ENCODE assay signal across 16 cellular contexts in the genomic region with DNA sequence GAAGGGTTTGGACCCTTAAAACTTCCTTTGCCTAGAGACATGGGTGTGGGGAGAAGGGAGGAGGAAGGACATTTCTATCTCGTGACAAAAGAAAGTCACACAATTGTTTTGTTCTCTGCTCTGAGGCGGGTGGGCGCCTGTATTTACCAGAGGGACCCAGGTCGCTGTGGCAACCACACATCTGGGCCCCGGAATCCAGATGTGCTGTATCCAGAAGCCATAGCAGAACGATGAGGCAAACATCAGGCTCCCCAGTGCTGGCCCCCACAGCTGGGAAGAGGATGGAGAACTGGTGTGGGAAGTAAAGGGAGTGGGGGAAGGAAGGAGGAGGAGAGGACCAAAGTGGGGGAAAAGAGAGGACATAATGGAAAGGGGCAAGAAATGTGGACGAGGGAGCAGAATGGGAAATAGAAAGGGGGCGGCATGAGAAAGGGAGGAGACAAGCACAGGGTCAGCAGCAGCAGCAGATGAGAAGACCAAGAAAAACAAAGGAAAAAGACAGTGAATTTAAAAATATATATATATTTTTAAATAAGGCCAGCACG. TPM values are rescaled to one million over a fixed set of nuclear protein-coding genes. Genes with fewer than 3 reads are reported as not detected.
DNase-seq lines count a peak whose midpoint lies in the region; ATAC-seq and TF ChIP-seq lines count a peak whose summit lies in the region.
"Had no signal": no experiment of that assay in that cellular context is flagged by ENCODE, and none has a peak within 500 bp of the region (broad histone marks: within the 10 kb centered on the region; RNA-seq: fewer than 3 reads in every experiment).

No MANE protein-coding gene starts in this region.

- H3K4me2 ChIP-seq in GM23248 (ENCODE audit: unreplicated experiment), result no peak overlapping the region

- no peak for TF ChIP-seq CTCF in endothelial cell (IDR thresholded peaks at IDR 0.05; ENCODE audit: unreplicated experiment)

- DNase-seq in GM23248, result peak; percentile 46
- no peak for DNase-seq in endothelial cell (ENCODE audit: low spot score)
- DNase-seq in memory B cell (ENCODE audit: low spot score in 2 of 2), result no peak
- no peak for DNase-seq in NCI-H1092 (lab: John Stamatoyannopoulos, UW)
- DNase-seq in NCI-H510A treated with DMSO at 0.1 percent for 48 hours (lab: John Stamatoyannopoulos, UW), result no peak
- DNase-seq in RPMI8226, result no peak
- DNase-seq: activated naive CD8-positive, alpha-beta T cell treated with anti-CD3 and anti-CD28 coated beads, Interleukin-2, amount 50 U/mL, for 24 hours; foreskin keratinocyte; NCI-H1092 treated with DMSO at 0.1 percent for 48 hours; NCI-H510A; small intestine had no signal

- peak overlapping the region; percentile 22; the same call in 1 of the 2 replicates for H3K9ac ChIP-seq in GM23248
- H3K9ac ChIP-seq in stomach smooth muscle (ENCODE audit: low read length in 2 of 2), result peak overlapping the region in 1 of 2 donors; percentile 23

- peaks cover 15% of the 10 kb centered on the region for H3K27me3 Mint-ChIP-seq in endothelial cell (ENCODE audit: unreplicated experiment)
- H3K27me3 Mint-ChIP-seq in memory B cell, result peaks cover 2% of the 10 kb centered on the region

- peak overlapping the region; percentile 98 for H3K27ac ChIP-seq in GM23248
- peak overlapping the region; percentile 77 for H3K27ac ChIP-seq in stomach smooth muscle (ENCODE audit: low read length)
- H3K27ac ChIP-seq: foreskin keratinocyte had no signal

- no peaks in the 10 kb centered on the region for H4K20me1 ChIP-seq in GM23248 (ENCODE audit: insufficient read depth)

- H3K4me1 ChIP-seq in GM23248 (ENCODE audit: insufficient read depth), result peaks cover 57% of the 10 kb centered on the region
- H3K4me1 ChIP-seq in stomach smooth muscle (ENCODE audit: control insufficient read depth, insufficient read depth, low read length), result peaks cover 51% of the 10 kb centered on the region

- no peaks in the 10 kb centered on the region for H3K27me3 ChIP-seq in GM23248 (replicated peaks; ENCODE audit: insufficient read depth)
- no peaks in the 10 kb centered on the region for H3K27me3 ChIP-seq in stomach smooth muscle (ENCODE audit: control insufficient read depth in 1 of 2, insufficient read depth in 2 of 2, low read length in 2 of 2)

- H3F3A ChIP-seq in GM23248 (ENCODE audit: insufficient read depth), result peaks cover 20% of the 10 kb centered on the region

- H3K4me3 Mint-ChIP-seq in endothelial cell (ENCODE audit: unreplicated experiment) (peak overlapping the region; percentile 70), memory B cell (no peak overlapping the region)
- H3K4me3 Mint-ChIP-seq: activated naive CD8-positive, alpha-beta T cell treated with anti-CD3 and anti-CD28 coated beads, Interleukin-2, amount 50 U/mL, for 24 hours; dendritic cell treated with granulocyte-macrophage colony-stimulating factor and Interleukin-4, amounts not matched to agents 40 ng/mL and 50 ng/mL, for 4 days had no signal

- no peak overlapping the region for H2AFZ ChIP-seq in GM23248

- H3K4me3 ChIP-seq in GM23248, result no peak overlapping the region
- H3K4me3 ChIP-seq in stomach smooth muscle (ENCODE audit: low read length in 2 of 2), result no peak overlapping the region

- in situ Hi-C loops in GM23248 (cut with MboI), result no loop called here

- no peaks in the 10 kb centered on the region for H3K9me2 ChIP-seq in GM23248 (ENCODE audit: insufficient read depth)

- peaks cover 26% of the 10 kb centered on the region for H3K36me3 Mint-ChIP-seq in endothelial cell (ENCODE audit: low read depth, unreplicated experiment)
- H3K36me3 Mint-ChIP-seq in memory B cell, result peaks cover 15% of the 10 kb centered on the region

- WGBS in GM23248 (ENCODE audit: low coverage in 1 of 2, low lambda C conversion rate in 2 of 2, missing lambda C conversion rate in 2 of 2), 2 experiments, result 31 to 47% methylated on average over 9 of the region's 9 CpGs

- H3K36me3 ChIP-seq in GM23248 (ENCODE audit: low read depth), result no peaks in the 10 kb centered on the region; the same call in 1 of the 2 replicates
- peaks cover 16 to 21% of the 10 kb centered on the region in 2 donors for H3K36me3 ChIP-seq in stomach smooth muscle (ENCODE audit: control insufficient read depth in 2 of 2, insufficient read depth in 2 of 2, low read length in 2 of 2)

- H3K4me1 Mint-ChIP-seq in endothelial cell (ENCODE audit: unreplicated experiment), result peaks cover 45% of the 10 kb centered on the region
- peaks cover 30% of the 10 kb centered on the region for H3K4me1 Mint-ChIP-seq in memory B cell

- H3K27ac Mint-ChIP-seq in endothelial cell (ENCODE audit: unreplicated experiment) (peak overlapping the region; percentile 45), memory B cell (peak overlapping the region; percentile 51)
- H3K27ac Mint-ChIP-seq: dendritic cell treated with granulocyte-macrophage colony-stimulating factor and Interleukin-4, amounts not matched to agents 40 ng/mL and 50 ng/mL, for 4 days had no signal

- no peaks in the 10 kb centered on the region for H3K79me2 ChIP-seq in GM23248 (ENCODE audit: insufficient read depth)

- H3K9me3 Mint-ChIP-seq in endothelial cell (ENCODE audit: unreplicated experiment), result no peaks in the 10 kb centered on the region
- H3K9me3 Mint-ChIP-seq in memory B cell, result no peaks in the 10 kb centered on the region
- H3K9me3 Mint-ChIP-seq: activated naive CD8-positive, alpha-beta T cell treated with anti-CD3 and anti-CD28 coated beads, Interleukin-2, amount 50 U/mL, for 24 hours; dendritic cell treated with granulocyte-macrophage colony-stimulating factor and Interleukin-4, amounts not matched to agents 40 ng/mL and 50 ng/mL, for 4 days had no signal

- H3K9me3 ChIP-seq in GM23248 (ENCODE audit: low read depth) (no peaks in the 10 kb centered on the region), stomach smooth muscle (ENCODE audit: control insufficient read depth in 2 of 2, low read length in 2 of 2) (no peaks in the 10 kb centered on the region)

- ATAC-seq in memory B cell (ENCODE audit: low read depth) (no peak), HG02852 (IDR thresholded peaks at IDR 0.05; ENCODE audit: unreplicated experiment) (no peak)
- ATAC-seq: activated CD4-positive, CD25-positive, alpha-beta regulatory T cell treated with anti-CD3 and anti-CD28 coated beads, Interleukin-2, amount 50 U/mL, for 24 hours; activated naive CD8-positive, alpha-beta T cell treated with anti-CD3 and anti-CD28 coated beads, Interleukin-2, amount 50 U/mL, for 24 hours; foreskin keratinocyte; Panc1 had no signal

RNA-seq across cellular contexts. Expression of a gene that starts 3.4 kb away (rescaled TPM):
- 23.5 and 23.8 TPM in 2 replicates for total RNA-seq in GM23248 (2014; rRNA removed; shearing (Covaris generic))
- 5.2 TPM in 2 replicates for polyA plus RNA-seq in GM23248 (2016; fragmentation: Nextera tagmentation; extraction: Ambion mirVana)
- total RNA-seq in endothelial cell (ENCODE audit: unreplicated experiment), result 7.5 TPM

RNA-seq across cellular contexts. Expression of a gene that starts 15.5 kb away (rescaled TPM):
- 33.3 and 37.3 TPM in 2 replicates for total RNA-seq in GM23248 (2014; rRNA removed; shearing (Covaris generic))
- 51.7 and 54.1 TPM in 2 replicates for polyA plus RNA-seq in GM23248 (2016; fragmentation: Nextera tagmentation; extraction: Ambion mirVana)
- total RNA-seq in endothelial cell (ENCODE audit: unreplicated experiment), result 72.9 TPM

RNA-seq across cellular contexts. Expression of a gene that starts 17.6 kb away (rescaled TPM):
- total RNA-seq in GM23248 (2014; rRNA removed; shearing (Covaris generic)), result 2.9 and 5.3 TPM in 2 replicates
- 6.2 and 6.9 TPM in 2 replicates for polyA plus RNA-seq in GM23248 (2016; fragmentation: Nextera tagmentation; extraction: Ambion mirVana)
- 5.2 TPM for total RNA-seq in endothelial cell (ENCODE audit: unreplicated experiment)

RNA-seq across cellular contexts. Expression of a gene that starts 39.2 kb away (rescaled TPM):
- 1.2 TPM in 1 of 2 replicates, not detected in the other for total RNA-seq in GM23248 (2014; rRNA removed; shearing (Covaris generic))
- 2.1 and 2.2 TPM in 2 replicates for polyA plus RNA-seq in GM23248 (2016; fragmentation: Nextera tagmentation; extraction: Ambion mirVana)
- 2.1 TPM for total RNA-seq in endothelial cell (ENCODE audit: unreplicated experiment)

RNA-seq across cellular contexts. Expression of a gene that starts 41.4 kb away (rescaled TPM):
- total RNA-seq in GM23248 (2014; rRNA removed; shearing (Covaris generic)), result 12.8 and 16.2 TPM in 2 replicates
- polyA plus RNA-seq in GM23248 (2016; fragmentation: Nextera tagmentation; extraction: Ambion mirVana), result 10.3 and 14.3 TPM in 2 replicates
- total RNA-seq in endothelial cell (ENCODE audit: unreplicated experiment), result 44.4 TPM
